ENCODE assay signal across 17 cellular contexts in the genomic region with DNA sequence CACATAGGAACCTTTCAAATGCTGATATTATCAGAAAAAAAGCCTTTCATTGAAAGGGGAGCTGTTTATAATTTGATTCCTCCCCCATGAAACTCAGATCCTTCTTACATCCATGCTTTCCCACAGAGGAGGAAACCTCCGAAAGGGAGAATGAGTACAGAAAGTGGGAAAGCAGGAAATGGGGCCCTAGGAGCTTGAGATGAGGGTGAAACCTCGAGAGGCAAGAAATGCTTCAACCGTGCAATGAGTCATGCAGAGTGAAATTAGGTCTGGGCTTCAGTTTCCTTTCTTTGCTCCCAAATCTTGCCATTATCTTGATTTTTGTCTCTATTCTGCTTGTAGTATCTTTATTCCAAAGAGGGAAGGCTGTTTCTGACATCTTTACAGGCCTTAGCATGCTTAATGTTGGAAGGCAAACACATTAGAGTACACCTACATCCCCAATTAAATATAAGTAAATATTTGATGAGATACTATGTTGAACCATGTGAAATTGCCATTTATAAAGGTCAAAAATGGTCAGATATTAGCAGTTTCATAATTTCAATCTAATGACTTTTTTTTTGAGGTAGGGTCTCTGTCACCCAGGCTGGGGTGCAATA.
DNase-seq lines count a peak whose midpoint lies in the region; ATAC-seq and TF ChIP-seq lines count a peak whose summit lies in the region.
"Had no signal": no experiment of that assay in that cellular context is flagged by ENCODE, and none has a peak within 500 bp of the region (broad histone marks: within the 10 kb centered on the region; RNA-seq: fewer than 3 reads in every experiment).

No MANE protein-coding gene starts in this region.

- no peak overlapping the region for H3K4me3 ChIP-seq in Panc1 (ENCODE audit: low read depth in 2 of 2, low read length in 2 of 2)
- H3K4me3 ChIP-seq in fibroblast of mammary gland (ENCODE audit: control insufficient read depth, low read depth, low read length) = no peak overlapping the region
- H3K4me3 ChIP-seq: lower lobe of right lung, SJSA1, uterus had no signal

- peak overlapping the region; percentile 9; the same call in 1 of the 2 replicates for H3K27ac ChIP-seq in Panc1 (ENCODE audit: low read length)
- H3K27ac ChIP-seq: lower lobe of right lung, neutrophil, SJSA1, uterus had no signal

- in situ Hi-C loops in Panc1 (cut with HindIII; ENCODE audit: low pct_unique_long_range_greater_than_20kb, low sequenced_read_pairs) = no loop called here

- CTCF ChIA-PET in Panc1 (lab: Charles Lee) = no interaction called here

- H3K27me3 ChIP-seq in Panc1 (ENCODE audit: control insufficient read depth, insufficient read depth, low read length) = no peaks in the 10 kb centered on the region
- H3K27me3 ChIP-seq: neutrophil, SJSA1, uterus had no signal

- intact Hi-C loops in Panc1 (cut with micrococcal nuclease; ENCODE audit: unreplicated experiment) = no loop called here

- ATAC-seq in Panc1 (no peak), HG03342 (IDR thresholded peaks at IDR 0.05; ENCODE audit: unreplicated experiment) (no peak), GM18868 (IDR thresholded peaks at IDR 0.05; ENCODE audit: unreplicated experiment) (no peak)
- ATAC-seq: lower lobe of right lung had no signal

- peaks cover 3% of the 10 kb centered on the region; the same call in 1 of the 2 replicates for H3K4me1 ChIP-seq in Panc1 (ENCODE audit: control insufficient read depth, insufficient read depth, low read length)
- H3K4me1 ChIP-seq: lower lobe of right lung, SJSA1, uterus had no signal

- POLR2A ChIA-PET in Panc1 (lab: Charles Lee) = no interaction called here

- no peak for TF ChIP-seq CTCF in Panc1 (IDR thresholded peaks at IDR 0.05)
- TF ChIP-seq CTCF in fibroblast of mammary gland (conservative IDR thresholded peaks at IDR 0.05; ENCODE audit: control insufficient read depth, insufficient read depth, low read depth, low read length) = no peak

- BruUV-seq in Panc1 (replicated peaks; lab: Mats Ljungman, UMichigan) = no TSS peak

- H3K9me3 ChIP-seq in Panc1 (ENCODE audit: control insufficient read depth, insufficient read depth, low read depth, low read length) = no peaks in the 10 kb centered on the region
- H3K9me3 ChIP-seq: lower lobe of right lung, neutrophil, SJSA1, uterus had no signal

- no peaks in the 10 kb centered on the region for H3K36me3 ChIP-seq in Panc1 (ENCODE audit: control insufficient read depth, insufficient read depth, low read length)
- H3K36me3 ChIP-seq: lower lobe of right lung, neutrophil, SJSA1, uterus had no signal

- DNase-seq in A172 (ENCODE audit: low spot score) = peak; percentile 11
- DNase-seq in GM19238 (ENCODE audit: insufficient read length, low spot score) = peak; percentile 7
- DNase-seq in Panc1 (ENCODE audit: low read depth, low spot score) = no peak
- peak; percentile 40 for DNase-seq in fibroblast of mammary gland (ENCODE audit: low read depth)
- no peak for DNase-seq in COLO668 (lab: John Stamatoyannopoulos, UW; ENCODE audit: unreplicated experiment)
- no peak for DNase-seq in NCI-H524 treated with DMSO at 0.1 percent for 48 hours (lab: John Stamatoyannopoulos, UW)
- DNase-seq: AML-193; GF-D8; lower lobe of right lung; NCI-H1436 treated with DMSO at 0.1 percent for 48 hours; NCI-H82; stimulated activated CD4-positive, alpha-beta T cell treated with anti-CD3 and anti-CD28 coated beads, Interleukin-12 subunit alpha, Interleukin-12 subunit beta, amount 100 ng/mL, for 4 hours; uterus had no signal

Comparison
In these comparisons a context has a peak if more than half of its experiments do, and no peak if none do; other contexts are left out.
1. DNase-seq: peak in A172 (single experiment), GM19238 (single experiment) and fibroblast of mammary gland (single experiment); none in Panc1 (single experiment), COLO668 (single experiment) and NCI-H524 treated with DMSO at 0.1 percent for 48 hours (single experiment).